Comparison of ENCODE assay signal across 28 cellular contexts in genomic region chr12:57485695-57486094, GRCh38. TPM values are rescaled to one million over a fixed set of nuclear protein-coding genes. Genes with fewer than 3 reads are reported as not detected.
"Had no signal": no experiment of that assay in that cellular context is flagged by ENCODE, and none has a peak within 500 bp of the region (broad histone marks: within the 10 kb centered on the region; RNA-seq: fewer than 3 reads in every experiment).

No MANE protein-coding gene starts in this region.

- H3K4me3 ChIP-seq: dorsolateral prefrontal cortex, esophagus muscularis mucosa, gastrocnemius medialis, left lung, sigmoid colon, smooth muscle cell, thoracic aorta, upper lobe of right lung had no signal

- H3K9me3 Mint-ChIP-seq: activated B cell treated with CpG ODN at 0.5 μM for 24 hours; activated CD4-positive, alpha-beta memory T cell treated with anti-CD3 and anti-CD28 coated beads for 36 hours; activated naive CD4-positive, alpha-beta T cell treated with anti-CD3 and anti-CD28 coated beads, Interleukin-2, amount 50 U/mL, for 24 hours; central memory CD8-positive, alpha-beta T cell; effector memory CD8-positive, alpha-beta T cell; nephron progenitor cell; stimulated activated naive B cell treated with anti-CD40 and anti-IgM and Interleukin-4, amounts not matched to agents 10 μg/mL and 1 μg/mL and 100 μg/mL, for 72 hours had no signal

- H3K27me3 Mint-ChIP-seq: activated B cell treated with CpG ODN at 0.5 μM for 24 hours; activated CD4-positive, alpha-beta memory T cell treated with anti-CD3 and anti-CD28 coated beads for 36 hours; activated naive CD4-positive, alpha-beta T cell treated with anti-CD3 and anti-CD28 coated beads, Interleukin-2, amount 50 U/mL, for 24 hours; central memory CD8-positive, alpha-beta T cell; effector memory CD8-positive, alpha-beta T cell; stimulated activated naive B cell treated with anti-CD40 and anti-IgM and Interleukin-4, amounts not matched to agents 10 μg/mL and 1 μg/mL and 100 μg/mL, for 72 hours had no signal

- ATAC-seq: effector memory CD8-positive, alpha-beta T cell; gastrocnemius medialis; left lung; stimulated activated naive B cell treated with anti-CD40 and anti-IgM and Interleukin-4, amounts not matched to agents 10 μg/mL and 1 μg/mL and 100 μg/mL, for 72 hours; upper lobe of right lung had no signal

- H3K4me3 Mint-ChIP-seq: activated B cell treated with CpG ODN at 0.5 μM for 24 hours; activated CD4-positive, alpha-beta memory T cell treated with anti-CD3 and anti-CD28 coated beads for 36 hours; activated naive CD4-positive, alpha-beta T cell treated with anti-CD3 and anti-CD28 coated beads, Interleukin-2, amount 50 U/mL, for 24 hours; central memory CD8-positive, alpha-beta T cell; effector memory CD8-positive, alpha-beta T cell; nephron progenitor cell; stimulated activated naive B cell treated with anti-CD40 and anti-IgM and Interleukin-4, amounts not matched to agents 10 μg/mL and 1 μg/mL and 100 μg/mL, for 72 hours had no signal

- DNase-seq: activated B cell treated with CpG ODN at 0.5 μM for 24 hours; activated CD4-positive, alpha-beta memory T cell treated with anti-CD3 and anti-CD28 coated beads for 36 hours; activated CD4-positive, alpha-beta T cell treated with anti-CD3 and anti-CD28 coated beads for 4 hours; activated effector memory CD4-positive, alpha-beta T cell treated with anti-CD3 and anti-CD28 coated beads, Interleukin-2, amount 50 U/mL, for 16 hours; activated T-cell treated with anti-CD3 and anti-CD28 coated beads for 4 hours; brain microvascular endothelial cell; dorsolateral prefrontal cortex; effector memory CD8-positive, alpha-beta T cell; gastrocnemius medialis; hippocampal formation; kidney glomerular epithelial cell; left lung; nephron progenitor cell; sigmoid colon; stimulated activated CD4-positive, alpha-beta T cell treated with anti-CD3 and anti-CD28 coated beads, Interleukin-2, amount 100 ng/mL, for 48 hours; stimulated activated CD8-positive, alpha-beta memory T cell treated with anti-CD3 and anti-CD28 coated beads, Interleukin-4, amount 100 ng/mL, for 48 hours; stimulated activated naive B cell treated with anti-CD40 and anti-IgM and Interleukin-4, amounts not matched to agents 10 μg/mL and 1 μg/mL and 100 μg/mL, for 72 hours; T-helper 1 cell; upper lobe of right lung had no signal

- H3K27ac Mint-ChIP-seq: activated B cell treated with CpG ODN at 0.5 μM for 24 hours; activated CD4-positive, alpha-beta memory T cell treated with anti-CD3 and anti-CD28 coated beads for 36 hours; activated naive CD4-positive, alpha-beta T cell treated with anti-CD3 and anti-CD28 coated beads, Interleukin-2, amount 50 U/mL, for 24 hours; effector memory CD8-positive, alpha-beta T cell; nephron progenitor cell; stimulated activated naive B cell treated with anti-CD40 and anti-IgM and Interleukin-4, amounts not matched to agents 10 μg/mL and 1 μg/mL and 100 μg/mL, for 72 hours had no signal

- H3K27me3 ChIP-seq: brain microvascular endothelial cell, dorsolateral prefrontal cortex, gastrocnemius medialis, left lung, upper lobe of right lung had no signal

- H3K27ac ChIP-seq: brain microvascular endothelial cell, dorsolateral prefrontal cortex, esophagus muscularis mucosa, gastrocnemius medialis, left lung, sigmoid colon, thoracic aorta, upper lobe of right lung had no signal

- H3K9me3 ChIP-seq: esophagus muscularis mucosa, gastrocnemius medialis, left lung, sigmoid colon, thoracic aorta, upper lobe of right lung had no signal

RNA-seq across cellular contexts. Expression of gene ARHGAP9, which starts 6.0 kb away (rescaled TPM):
- total RNA-seq: lung microvascular endothelial cell, renal cortical epithelial cell had no signal
- polyA plus RNA-seq: smooth muscle cell had no signal

RNA-seq across cellular contexts. Expression of gene GLI1, which starts 26.1 kb away (rescaled TPM):
- total RNA-seq: lung microvascular endothelial cell had no signal

RNA-seq across cellular contexts. Expression of gene INHBE, which starts 30.6 kb away (rescaled TPM):
- total RNA-seq: aorta, esophagus muscularis mucosa, lung microvascular endothelial cell, thoracic aorta, upper lobe of right lung had no signal
- polyA plus RNA-seq: adipose tissue, aorta had no signal
